16 cellular contexts compared by ENCODE assay signal in genomic region chr9:131588396-131588795, GRCh38. TPM values are rescaled to one million over a fixed set of nuclear protein-coding genes. Genes with fewer than 3 reads are reported as not detected.
A peak's percentile ranks its signal among the peaks of the same experiment; 100 is the strongest.
DNase-seq lines count a peak whose midpoint lies in the region; ATAC-seq and TF ChIP-seq lines count a peak whose summit lies in the region.
"Had no signal": no experiment of that assay in that cellular context is flagged by ENCODE, and none has a peak within 500 bp of the region (broad histone marks: within the 10 kb centered on the region; RNA-seq: fewer than 3 reads in every experiment).

No MANE protein-coding gene starts in this region.

- no peak overlapping the region for H2BK5ac ChIP-seq in IMR-90 (ENCODE audit: low read depth, low read length, poor library complexity, severe bottlenecking)

- no peak overlapping the region for H4K91ac ChIP-seq in IMR-90 (ENCODE audit: insufficient read depth, low read depth, low read length)

- TF ChIP-seq CTCF in right atrium auricular region (IDR thresholded peaks at IDR 0.05) (no peak), IMR-90 (conservative IDR thresholded peaks at IDR 0.05; ENCODE audit: low read depth, low read length) (no peak)

- H2AK5ac ChIP-seq in IMR-90 (ENCODE audit: low read depth, low read length), result no peak overlapping the region

- H3K4me2 ChIP-seq in IMR-90 (ENCODE audit: low read depth, low read length), result no peak overlapping the region

- peaks cover 85% of the 10 kb centered on the region for H3K4me1 Mint-ChIP-seq in dendritic cell treated with granulocyte-macrophage colony-stimulating factor and Interleukin-4, amounts not matched to agents 40 ng/mL and 50 ng/mL, for 4 days (ENCODE audit: low read depth)
- peaks cover 50 to 73% of the 10 kb centered on the region in 2 donors for H3K4me1 Mint-ChIP-seq in stimulated activated naive B cell treated with anti-CD40 and anti-IgM and Interleukin-4, amounts not matched to agents 10 μg/mL and 1 μg/mL and 100 μg/mL, for 72 hours

- H3K27ac ChIP-seq in right atrium auricular region (peak overlapping the region; percentile 56 to 67), IMR-90 (ENCODE audit: insufficient read depth, low read length) (no peak overlapping the region)

- H3K4me3 ChIP-seq in right atrium auricular region (no peak overlapping the region), IMR-90 (ENCODE audit: insufficient read depth, low read depth, low read length) (no peak overlapping the region), MG63 (no peak overlapping the region)

- no peak for TF ChIP-seq POLR2A in IMR-90 (IDR thresholded peaks at IDR 0.05; ENCODE audit: low read depth, low read length)

- H3K9me3 ChIP-seq in right atrium auricular region (no peaks in the 10 kb centered on the region), IMR-90 (ENCODE audit: control insufficient read depth, insufficient read depth, low read length) (no peaks in the 10 kb centered on the region), MG63 (no peaks in the 10 kb centered on the region)

- H4K20me1 ChIP-seq in IMR-90 (ENCODE audit: insufficient read depth, low read length), result no peaks in the 10 kb centered on the region; the same call in 1 of the 2 replicates

- dilution Hi-C loops in IMR-90 (cut with HindIII; ENCODE audit: low sequenced_read_pairs, unreplicated experiment), result no loop called here

- intact Hi-C loops in left cardiac atrium (cut with DNase I), result no loop called here
- intact Hi-C loops in IMR-90 (cut with micrococcal nuclease), result no loop called here
- intact Hi-C loops in dendritic cell treated with granulocyte-macrophage colony-stimulating factor and Interleukin-4, amounts not matched to agents 40 ng/mL and 50 ng/mL, for 4 days (cut with micrococcal nuclease), result no loop called here

- no peak overlapping the region for H3K56ac ChIP-seq in IMR-90 (ENCODE audit: extremely low read depth, insufficient read depth, low read length)

- BruUV-seq in IMR-90 (replicated peaks; lab: Mats Ljungman, UMichigan), result no TSS peak

- no peak overlapping the region for H4K5ac ChIP-seq in IMR-90 (ENCODE audit: low read depth, low read length)

- H4K8ac ChIP-seq in IMR-90 (ENCODE audit: low read depth in 2 of 2, low read length in 2 of 2), result no peak overlapping the region

- 92% methylated on average over 5 of the region's 9 CpGs; no CpG with 5 or more reads in 1 of the 2 experiments for WGBS in IMR-90 (ENCODE audit: extremely low coverage in 2 of 2, insufficient read length in 1 of 2), 2 experiments

- H2BK120ac ChIP-seq in IMR-90 (ENCODE audit: low read depth, low read length), result no peak overlapping the region

- no peak overlapping the region for H3K14ac ChIP-seq in IMR-90 (replicated peaks; ENCODE audit: low read depth, low read length)

- no peak overlapping the region for H2BK15ac ChIP-seq in IMR-90 (ENCODE audit: low read depth, low read length)

- H3K27me3 Mint-ChIP-seq in dendritic cell treated with granulocyte-macrophage colony-stimulating factor and Interleukin-4, amounts not matched to agents 40 ng/mL and 50 ng/mL, for 4 days, result no peaks in the 10 kb centered on the region
- no peaks in the 10 kb centered on the region for H3K27me3 Mint-ChIP-seq in stimulated activated naive B cell treated with anti-CD40 and anti-IgM and Interleukin-4, amounts not matched to agents 10 μg/mL and 1 μg/mL and 100 μg/mL, for 72 hours
- H3K27me3 Mint-ChIP-seq: CD4-positive, alpha-beta memory T cell had no signal

- TF ChIP-seq RAD21 in IMR-90 (IDR thresholded peaks at IDR 0.05; ENCODE audit: low read length), result no peak

- no peaks in the 10 kb centered on the region for H3K27me3 ChIP-seq in right atrium auricular region
- no peaks in the 10 kb centered on the region for H3K27me3 ChIP-seq in IMR-90 (ENCODE audit: control insufficient read depth, insufficient read depth, low read length)
- no peaks in the 10 kb centered on the region for H3K27me3 ChIP-seq in MG63

- DNase-seq in right atrium auricular region (ENCODE audit: low spot score) (no peak), left cardiac atrium (no peak), IMR-90 (no peak), MG63 (no peak), NCI-H1048 (lab: John Stamatoyannopoulos, UW) (no peak)
- no peak for DNase-seq in stimulated activated naive B cell treated with anti-CD40 and anti-IgM and Interleukin-4, amounts not matched to agents 10 μg/mL and 1 μg/mL and 100 μg/mL, for 72 hours
- DNase-seq: ACHN; AML-193; CD4-positive, alpha-beta memory T cell; HCEC 1CT; NCI-H1436; NCI-H2171; NCI-H446; NK-92 treated with Interleukin-12 subunit alpha and Interleukin-12 subunit beta, amount 100 ng/mL, for 24 hours had no signal

- no peak overlapping the region for H3K23ac ChIP-seq in IMR-90 (ENCODE audit: low read depth, low read length)

- peaks cover 100% of the 10 kb centered on the region for H3K36me3 Mint-ChIP-seq in dendritic cell treated with granulocyte-macrophage colony-stimulating factor and Interleukin-4, amounts not matched to agents 40 ng/mL and 50 ng/mL, for 4 days (ENCODE audit: low read depth)
- peaks cover 59 to 83% of the 10 kb centered on the region in 2 donors for H3K36me3 Mint-ChIP-seq in stimulated activated naive B cell treated with anti-CD40 and anti-IgM and Interleukin-4, amounts not matched to agents 10 μg/mL and 1 μg/mL and 100 μg/mL, for 72 hours

- H3K36me3 ChIP-seq in right atrium auricular region (peaks cover 34% of the 10 kb centered on the region), IMR-90 (ENCODE audit: control insufficient read depth, insufficient read depth, low read length) (peaks cover 39% of the 10 kb centered on the region), MG63 (peaks cover 5% of the 10 kb centered on the region)

- H2AK9ac ChIP-seq in IMR-90 (replicated peaks; ENCODE audit: low read depth, low read length, poor library complexity), result peak overlapping the region; percentile 37

- CTCF ChIA-PET in IMR-90 (lab: Yijun Ruan, JAX), result no interaction called here

- no peak overlapping the region for H3K4me3 Mint-ChIP-seq in dendritic cell treated with granulocyte-macrophage colony-stimulating factor and Interleukin-4, amounts not matched to agents 40 ng/mL and 50 ng/mL, for 4 days
- peak overlapping the region in 1 of 2 donors; percentile 55 for H3K4me3 Mint-ChIP-seq in stimulated activated naive B cell treated with anti-CD40 and anti-IgM and Interleukin-4, amounts not matched to agents 10 μg/mL and 1 μg/mL and 100 μg/mL, for 72 hours
- H3K4me3 Mint-ChIP-seq: CD4-positive, alpha-beta memory T cell had no signal

- H3K4me1 ChIP-seq in right atrium auricular region (peaks cover 0 to 23% of the 10 kb centered on the region in 2 donors), IMR-90 (ENCODE audit: control insufficient read depth, insufficient read depth, low read length) (no peaks in the 10 kb centered on the region)

- peak overlapping the region; percentile 57 for H3K27ac Mint-ChIP-seq in dendritic cell treated with granulocyte-macrophage colony-stimulating factor and Interleukin-4, amounts not matched to agents 40 ng/mL and 50 ng/mL, for 4 days
- peak overlapping the region; percentile 92 for H3K27ac Mint-ChIP-seq in stimulated activated naive B cell treated with anti-CD40 and anti-IgM and Interleukin-4, amounts not matched to agents 10 μg/mL and 1 μg/mL and 100 μg/mL, for 72 hours

- 0 out of 2 replicates have a peak, but pooled peaks cover under 1% of the 10 kb centered on the region for H3K9me1 ChIP-seq in IMR-90 (ENCODE audit: insufficient read depth, low read length)

- POLR2A ChIA-PET in IMR-90 (lab: Charles Lee; ENCODE audit: unreplicated experiment), result no interaction called here

- H3K9ac ChIP-seq in IMR-90 (ENCODE audit: low read depth, low read length), result no peak overlapping the region

- H3K4ac ChIP-seq in IMR-90 (ENCODE audit: low read depth, low read length), result no peak overlapping the region

- H2BK20ac ChIP-seq in IMR-90 (ENCODE audit: low read depth, low read length), result no peak overlapping the region

- in situ Hi-C loops in IMR-90 (cut with MboI; ENCODE audit: low sequenced_read_pairs), result loop anchor here (25.0 kb wide), 1 partner anchor 674 kb away; no protein-coding TSS in a partner anchor

- no peak overlapping the region for H3K18ac ChIP-seq in IMR-90 (ENCODE audit: low read depth, low read length)

- no peaks in the 10 kb centered on the region for H3K79me1 ChIP-seq in IMR-90 (ENCODE audit: low read depth in 1 of 2, low read length in 2 of 2)

- H3K9me3 Mint-ChIP-seq in dendritic cell treated with granulocyte-macrophage colony-stimulating factor and Interleukin-4, amounts not matched to agents 40 ng/mL and 50 ng/mL, for 4 days, result no peaks in the 10 kb centered on the region
- no peaks in the 10 kb centered on the region for H3K9me3 Mint-ChIP-seq in stimulated activated naive B cell treated with anti-CD40 and anti-IgM and Interleukin-4, amounts not matched to agents 10 μg/mL and 1 μg/mL and 100 μg/mL, for 72 hours

- ATAC-seq in left cardiac atrium (no peak), IMR-90 (ENCODE audit: low read depth) (no peak)
- ATAC-seq in stimulated activated naive B cell treated with anti-CD40 and anti-IgM and Interleukin-4, amounts not matched to agents 10 μg/mL and 1 μg/mL and 100 μg/mL, for 72 hours (replicated peaks), result no peak

- H2AFZ ChIP-seq in IMR-90 (replicated peaks; ENCODE audit: low read length, poor library complexity), result no peak overlapping the region

TF ChIP-seq in IMR-90, 13 proteins besides CTCF, POLR2A, EP300 and RAD21 (continues in another document):
- no peak for TF ChIP-seq MAFK (IDR thresholded peaks at IDR 0.05; ENCODE audit: low read depth, low read length)
- no peak for TF ChIP-seq RFX5 (IDR thresholded peaks at IDR 0.05; ENCODE audit: low read depth, low read length)
- TF ChIP-seq MAZ (IDR thresholded peaks at IDR 0.05; ENCODE audit: borderline replicate concordance, low read depth, low read length), result no peak
- no peak for TF ChIP-seq BHLHE40 (IDR thresholded peaks at IDR 0.05; ENCODE audit: low read depth, low read length)

RNA-seq across cellular contexts. Expression of gene PRRT1B, which starts 43.1 kb away (rescaled TPM):
- total RNA-seq in right atrium auricular region, result not detected
- total RNA-seq in left cardiac atrium, result not detected
- not detected in 2 replicates for total RNA-seq in IMR-90 (2012; rRNA removed)
- polyA plus RNA-seq in IMR-90 (2012; rRNA removed), result not detected in 2 replicates
- not detected in 2 replicates for polyA plus RNA-seq in IMR-90 (2012; cell fraction: cytosol; rRNA removed)
- polyA plus RNA-seq in IMR-90 (2012; cell fraction: nucleus; rRNA removed; ENCODE audit: low replicate concordance), result not detected in 2 replicates
- total RNA-seq in MG63 (2014; rRNA removed; shearing (Covaris generic); ENCODE audit: low replicate concordance), result not detected in 2 replicates
- total RNA-seq: CD4-positive, alpha-beta memory T cell; OCI-LY7 had no signal
- polyA plus RNA-seq: CD4-positive, alpha-beta memory T cell had no signal

RNA-seq across cellular contexts. Expression of gene UCK1, which starts 57.3 kb away (rescaled TPM):
- total RNA-seq in right atrium auricular region (10 to 100 TPM; 21.2 to 37.8 TPM), left cardiac atrium (10 to 100 TPM; 23.3 to 23.7 TPM), IMR-90 (2012; rRNA removed) (16.9 and 17.9 TPM in 2 replicates)
- polyA plus RNA-seq in IMR-90 (2012; rRNA removed), result 21.4 and 22.5 TPM in 2 replicates
- polyA plus RNA-seq in IMR-90 (2012; cell fraction: cytosol; rRNA removed), result 18.6 and 21.7 TPM in 2 replicates
- 27.1 and 45.1 TPM in 2 replicates for polyA plus RNA-seq in IMR-90 (2012; cell fraction: nucleus; rRNA removed; ENCODE audit: low replicate concordance)
- 19.3 and 30.6 TPM in 2 replicates for total RNA-seq in MG63 (2014; rRNA removed; shearing (Covaris generic); ENCODE audit: low replicate concordance)
